18 cellular contexts compared by ENCODE assay signal in the genomic region with DNA sequence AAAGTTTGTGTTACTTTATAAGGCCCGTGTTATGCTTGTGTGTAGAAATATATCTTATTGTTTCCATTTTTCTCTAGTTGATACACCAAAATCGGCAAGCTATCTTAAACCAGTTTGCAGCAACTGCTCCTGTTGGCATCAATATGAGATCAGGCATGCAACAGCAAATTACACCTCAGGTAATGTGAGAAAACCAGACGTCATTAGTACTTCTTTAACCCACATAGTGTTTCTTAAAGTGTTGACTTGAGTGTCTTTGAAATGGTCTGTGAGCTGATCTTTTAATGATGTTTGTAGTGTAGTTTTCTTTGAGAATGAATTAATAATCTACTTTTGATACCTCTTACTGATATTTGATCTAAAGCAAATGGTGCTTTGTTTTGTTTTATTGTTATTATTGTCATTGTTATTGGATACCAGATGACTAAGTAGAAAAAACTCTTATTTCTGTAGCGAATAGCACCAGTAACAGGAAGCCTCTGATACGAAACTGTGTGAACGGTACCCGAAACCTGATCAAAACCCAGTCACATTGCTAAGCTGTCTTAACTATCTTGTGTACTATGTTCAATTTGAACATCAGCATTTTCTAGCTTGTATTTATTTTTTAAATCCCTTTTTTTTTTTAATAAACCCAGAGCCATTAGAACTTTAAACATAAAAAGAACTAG.
"Had no signal": no experiment of that assay in that cellular context is flagged by ENCODE, and none has a peak within 500 bp of the region (broad histone marks: within the 10 kb centered on the region; RNA-seq: fewer than 3 reads in every experiment).

No MANE protein-coding gene starts in this region.

- H3K27ac ChIP-seq: esophagus squamous epithelium, foreskin keratinocyte, right lobe of liver, stomach, WERI-Rb-1 had no signal

- H3K4me1 Mint-ChIP-seq: naive B cell had no signal

- H3K27me3 ChIP-seq: dorsolateral prefrontal cortex, esophagus squamous epithelium, foreskin keratinocyte, right lobe of liver, stomach had no signal

- H3K9me3 Mint-ChIP-seq: activated naive CD4-positive, alpha-beta T cell treated with anti-CD3 and anti-CD28 coated beads, Interleukin-2, amount 50 U/mL, for 72 hours; brain; naive B cell had no signal

- H3K27me3 Mint-ChIP-seq: activated CD4-positive, alpha-beta T cell treated with anti-CD3 and anti-CD28 coated beads for 36 hours; brain; naive B cell had no signal

- H3K4me3 Mint-ChIP-seq: activated CD4-positive, alpha-beta T cell treated with anti-CD3 and anti-CD28 coated beads for 36 hours; activated CD8-positive, alpha-beta T cell treated with anti-CD3 and anti-CD28 coated beads, Interleukin-2, amount 10 ng/mL, durations not matched to agents 7 days and 5 days; brain; naive B cell had no signal

- H3K9me3 ChIP-seq: esophagus squamous epithelium, right lobe of liver, stomach had no signal

- ATAC-seq: activated CD4-positive, alpha-beta T cell treated with anti-CD3 and anti-CD28 coated beads for 36 hours; activated CD8-positive, alpha-beta T cell treated with anti-CD3 and anti-CD28 coated beads, Interleukin-2, amount 10 ng/mL, durations not matched to agents 7 days and 5 days; activated naive CD4-positive, alpha-beta T cell treated with anti-CD3 and anti-CD28 coated beads, Interleukin-2, amount 50 U/mL, for 72 hours; foreskin keratinocyte; left colon; right lobe of liver had no signal

- H3K36me3 Mint-ChIP-seq: activated naive CD4-positive, alpha-beta T cell treated with anti-CD3 and anti-CD28 coated beads, Interleukin-2, amount 50 U/mL, for 72 hours had no signal

- H3K27ac Mint-ChIP-seq: activated CD4-positive, alpha-beta T cell treated with anti-CD3 and anti-CD28 coated beads for 36 hours; activated CD8-positive, alpha-beta T cell treated with anti-CD3 and anti-CD28 coated beads, Interleukin-2, amount 10 ng/mL, durations not matched to agents 7 days and 5 days had no signal

- H3K4me3 ChIP-seq: dorsolateral prefrontal cortex, esophagus squamous epithelium, right lobe of liver, stomach had no signal

- H3K4me1 ChIP-seq: foreskin keratinocyte, right lobe of liver had no signal

- DNase-seq: activated CD4-positive, alpha-beta T cell treated with anti-CD3 and anti-CD28 coated beads for 36 hours; activated CD8-positive, alpha-beta T cell treated with anti-CD3 and anti-CD28 coated beads, Interleukin-2, amount 10 ng/mL, durations not matched to agents 7 days and 5 days; activated effector memory CD4-positive, alpha-beta T cell treated with anti-CD3 and anti-CD28 coated beads, Interleukin-2, amount 50 U/mL, for 16 hours; amniotic stem cell; dorsolateral prefrontal cortex; esophagus squamous epithelium; foreskin keratinocyte; head of caudate nucleus; left colon; naive B cell; right lobe of liver; stimulated activated CD4-positive, alpha-beta T cell treated with anti-CD3 and anti-CD28 coated beads, Interleukin-4, amount 100 ng/mL, for 1 hour; stimulated activated CD8-positive, alpha-beta memory T cell treated with anti-CD3 and anti-CD28 coated beads, Interleukin-4, amount 100 ng/mL, for 48 hours; stomach; T1000; WERI-Rb-1 had no signal
